Comparison of ENCODE assay signal across 1 cellular context in genomic region chr9:120928720-120929389, GRCh38.
A peak's percentile ranks its signal among the peaks of the same experiment; 100 is the strongest.
TF ChIP-seq lines count a peak whose summit lies in the region.

No MANE protein-coding gene starts in this region.

TF ChIP-seq in HepG2, 621 proteins besides CTCF, POLR2A, EP300 and RAD21 (continued from another document and continues in another):
- TF ChIP-seq, protein P1, sequence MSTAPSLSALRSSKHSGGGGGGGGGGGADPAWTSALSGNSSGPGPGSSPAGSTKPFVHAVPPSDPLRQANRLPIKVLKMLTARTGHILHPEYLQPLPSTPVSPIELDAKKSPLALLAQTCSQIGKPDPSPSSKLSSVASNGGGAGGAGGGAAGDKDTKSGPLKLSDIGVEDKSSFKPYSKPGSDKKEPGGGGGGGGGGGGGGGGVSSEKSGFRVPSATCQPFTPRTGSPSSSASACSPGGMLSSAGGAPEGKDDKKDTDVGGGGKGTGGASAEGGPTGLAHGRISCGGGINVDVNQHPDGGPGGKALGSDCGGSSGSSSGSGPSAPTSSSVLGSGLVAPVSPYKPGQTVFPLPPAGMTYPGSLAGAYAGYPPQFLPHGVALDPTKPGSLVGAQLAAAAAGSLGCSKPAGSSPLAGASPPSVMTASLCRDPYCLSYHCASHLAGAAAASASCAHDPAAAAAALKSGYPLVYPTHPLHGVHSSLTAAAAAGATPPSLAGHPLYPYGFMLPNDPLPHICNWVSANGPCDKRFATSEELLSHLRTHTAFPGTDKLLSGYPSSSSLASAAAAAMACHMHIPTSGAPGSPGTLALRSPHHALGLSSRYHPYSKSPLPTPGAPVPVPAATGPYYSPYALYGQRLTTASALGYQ (CRISPR knock-in tag; IDR thresholded peaks at IDR 0.05): peak; percentile 63; the same call in 1 of the 2 replicates
- no peak for TF ChIP-seq ZBTB40 (IDR thresholded peaks at IDR 0.05)
- peak; percentile 24 for TF ChIP-seq ZBTB40 (CRISPR knock-in tag; IDR thresholded peaks at IDR 0.05)
- TF ChIP-seq KLF16 (CRISPR knock-in tag; IDR thresholded peaks at IDR 0.05): peak in 1 of 2 experiments; percentile 49; a peak in 1 of 4 replicates
- TF ChIP-seq KMT2B (CRISPR knock-in tag; IDR thresholded peaks at IDR 0.05): peak; percentile 32; the same call in 1 of the 2 replicates
- TF ChIP-seq ZSCAN25 (CRISPR knock-in tag; IDR thresholded peaks at IDR 0.05): peak; percentile 85
- TF ChIP-seq HDAC6 (IDR thresholded peaks at IDR 0.05; ENCODE audit: low read depth, low read length): no peak
- TF ChIP-seq, protein P2, sequence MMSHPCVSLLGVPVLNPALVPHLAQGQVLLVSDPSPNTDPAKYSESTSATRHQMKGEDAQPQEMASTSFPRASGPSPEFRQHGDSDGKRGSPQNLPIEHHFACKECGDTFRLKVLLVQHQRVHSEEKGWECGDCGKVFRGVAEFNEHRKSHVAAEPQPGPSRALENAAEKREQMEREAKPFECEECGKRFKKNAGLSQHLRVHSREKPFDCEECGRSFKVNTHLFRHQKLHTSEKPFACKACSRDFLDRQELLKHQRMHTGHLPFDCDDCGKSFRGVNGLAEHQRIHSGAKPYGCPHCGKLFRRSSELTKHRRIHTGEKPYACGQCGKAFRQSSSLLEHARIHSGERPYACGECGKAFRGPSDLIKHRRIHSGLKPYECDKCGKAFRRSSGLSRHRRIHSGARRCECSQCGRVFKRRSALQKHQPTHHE (CRISPR knock-in tag; IDR thresholded peaks at IDR 0.05; ENCODE audit: borderline replicate concordance): peak; percentile 25; the same call in 1 of the 2 replicates
- TF ChIP-seq ZFP36L1 (CRISPR knock-in tag; IDR thresholded peaks at IDR 0.05): no peak
- TF ChIP-seq SMAD1 (CRISPR knock-in tag; IDR thresholded peaks at IDR 0.05; ENCODE audit: borderline replicate concordance, low read depth): 0 out of 2 replicates have a peak, but pooled peaks have one; percentile 26
- peak; percentile 61; the same call in 1 of the 2 replicates for TF ChIP-seq ZGPAT (CRISPR knock-in tag; IDR thresholded peaks at IDR 0.05)
- 0 out of 2 replicates have a peak, but pooled peaks have one; percentile 13 for TF ChIP-seq FOXA3 (CRISPR knock-in tag; IDR thresholded peaks at IDR 0.05)
- TF ChIP-seq KMT2A (CRISPR knock-in tag; IDR thresholded peaks at IDR 0.05): peak; percentile 50; the same call in 1 of the 2 replicates
- TF ChIP-seq, protein P3, sequence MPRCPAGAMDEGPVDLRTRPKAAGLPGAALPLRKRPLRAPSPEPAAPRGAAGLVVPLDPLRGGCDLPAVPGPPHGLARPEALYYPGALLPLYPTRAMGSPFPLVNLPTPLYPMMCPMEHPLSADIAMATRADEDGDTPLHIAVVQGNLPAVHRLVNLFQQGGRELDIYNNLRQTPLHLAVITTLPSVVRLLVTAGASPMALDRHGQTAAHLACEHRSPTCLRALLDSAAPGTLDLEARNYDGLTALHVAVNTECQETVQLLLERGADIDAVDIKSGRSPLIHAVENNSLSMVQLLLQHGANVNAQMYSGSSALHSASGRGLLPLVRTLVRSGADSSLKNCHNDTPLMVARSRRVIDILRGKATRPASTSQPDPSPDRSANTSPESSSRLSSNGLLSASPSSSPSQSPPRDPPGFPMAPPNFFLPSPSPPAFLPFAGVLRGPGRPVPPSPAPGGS (CRISPR knock-in tag; IDR thresholded peaks at IDR 0.05): no peak
- peak; percentile 34; the same call in 1 of the 2 replicates for TF ChIP-seq STAT6 (CRISPR knock-in tag; IDR thresholded peaks at IDR 0.05; ENCODE audit: borderline replicate concordance)
- peak; percentile 89 for TF ChIP-seq ZNF639 (CRISPR knock-in tag; conservative IDR thresholded peaks at IDR 0.05)
- TF ChIP-seq, protein P4, sequence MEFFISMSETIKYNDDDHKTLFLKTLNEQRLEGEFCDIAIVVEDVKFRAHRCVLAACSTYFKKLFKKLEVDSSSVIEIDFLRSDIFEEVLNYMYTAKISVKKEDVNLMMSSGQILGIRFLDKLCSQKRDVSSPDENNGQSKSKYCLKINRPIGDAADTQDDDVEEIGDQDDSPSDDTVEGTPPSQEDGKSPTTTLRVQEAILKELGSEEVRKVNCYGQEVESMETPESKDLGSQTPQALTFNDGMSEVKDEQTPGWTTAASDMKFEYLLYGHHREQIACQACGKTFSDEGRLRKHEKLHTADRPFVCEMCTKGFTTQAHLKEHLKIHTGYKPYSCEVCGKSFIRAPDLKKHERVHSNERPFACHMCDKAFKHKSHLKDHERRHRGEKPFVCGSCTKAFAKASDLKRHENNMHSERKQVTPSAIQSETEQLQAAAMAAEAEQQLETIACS (CRISPR knock-in tag; IDR thresholded peaks at IDR 0.05): no peak
- TF ChIP-seq, protein P5, sequence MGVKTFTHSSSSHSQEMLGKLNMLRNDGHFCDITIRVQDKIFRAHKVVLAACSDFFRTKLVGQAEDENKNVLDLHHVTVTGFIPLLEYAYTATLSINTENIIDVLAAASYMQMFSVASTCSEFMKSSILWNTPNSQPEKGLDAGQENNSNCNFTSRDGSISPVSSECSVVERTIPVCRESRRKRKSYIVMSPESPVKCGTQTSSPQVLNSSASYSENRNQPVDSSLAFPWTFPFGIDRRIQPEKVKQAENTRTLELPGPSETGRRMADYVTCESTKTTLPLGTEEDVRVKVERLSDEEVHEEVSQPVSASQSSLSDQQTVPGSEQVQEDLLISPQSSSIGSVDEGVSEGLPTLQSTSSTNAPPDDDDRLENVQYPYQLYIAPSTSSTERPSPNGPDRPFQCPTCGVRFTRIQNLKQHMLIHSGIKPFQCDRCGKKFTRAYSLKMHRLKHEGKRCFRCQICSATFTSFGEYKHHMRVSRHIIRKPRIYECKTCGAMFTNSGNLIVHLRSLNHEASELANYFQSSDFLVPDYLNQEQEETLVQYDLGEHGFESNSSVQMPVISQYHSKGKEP (CRISPR knock-in tag; IDR thresholded peaks at IDR 0.05): 0 out of 2 replicates have a peak, but pooled peaks have one; percentile 20
- TF ChIP-seq, protein P6, sequence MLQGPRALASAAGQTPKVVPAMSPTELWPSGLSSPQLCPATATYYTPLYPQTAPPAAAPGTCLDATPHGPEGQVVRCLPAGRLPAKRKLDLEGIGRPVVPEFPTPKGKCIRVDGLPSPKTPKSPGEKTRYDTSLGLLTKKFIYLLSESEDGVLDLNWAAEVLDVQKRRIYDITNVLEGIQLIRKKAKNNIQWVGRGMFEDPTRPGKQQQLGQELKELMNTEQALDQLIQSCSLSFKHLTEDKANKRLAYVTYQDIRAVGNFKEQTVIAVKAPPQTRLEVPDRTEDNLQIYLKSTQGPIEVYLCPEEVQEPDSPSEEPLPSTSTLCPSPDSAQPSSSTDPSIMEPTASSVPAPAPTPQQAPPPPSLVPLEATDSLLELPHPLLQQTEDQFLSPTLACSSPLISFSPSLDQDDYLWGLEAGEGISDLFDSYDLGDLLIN (CRISPR knock-in tag; IDR thresholded peaks at IDR 0.05; ENCODE audit: borderline replicate concordance): 0 out of 2 replicates have a peak, but pooled peaks have one; percentile 34
- TF ChIP-seq THAP11 (CRISPR knock-in tag; IDR thresholded peaks at IDR 0.05): peak; percentile 53
- no peak for TF ChIP-seq DNMT1 (CRISPR knock-in tag; IDR thresholded peaks at IDR 0.05)
- TF ChIP-seq SOX6 (IDR thresholded peaks at IDR 0.05): no peak
- TF ChIP-seq SOX6 (CRISPR knock-in tag; IDR thresholded peaks at IDR 0.05): peak; percentile 14; the same call in 1 of the 2 replicates
- peak; percentile 77 for TF ChIP-seq ETV5 (CRISPR knock-in tag; IDR thresholded peaks at IDR 0.05; ENCODE audit: borderline replicate concordance)
- no peak for TF ChIP-seq HOMEZ (CRISPR knock-in tag; IDR thresholded peaks at IDR 0.05; ENCODE audit: low read depth)
